In genomic region chr17:42832213-42832933, GRCh38 we compare ENCODE assay signal across 8 cellular contexts. TPM values are rescaled to one million over a fixed set of nuclear protein-coding genes. Genes with fewer than 3 reads are reported as not detected.
A peak's percentile ranks its signal among the peaks of the same experiment; 100 is the strongest.
DNase-seq lines count a peak whose midpoint lies in the region; ATAC-seq and TF ChIP-seq lines count a peak whose summit lies in the region.

No MANE protein-coding gene starts in this region.

- peaks cover 46% of the 10 kb centered on the region for H3K79me2 ChIP-seq in DND-41 (ENCODE audit: insufficient read depth, low read length)

- H3K27ac ChIP-seq in DND-41 (ENCODE audit: low read length), result peak overlapping the region; percentile 88
- H3K27ac ChIP-seq in HL-60 (replicated peaks), result peak overlapping the region; percentile 90
- H3K27ac ChIP-seq in breast epithelium, result peak overlapping the region; percentile 94
- H3K27ac ChIP-seq in mesodermal cell (ENCODE audit: low read depth, low read length, severe bottlenecking), result peak overlapping the region; percentile 85

- H3K4me1 ChIP-seq in DND-41 (ENCODE audit: insufficient read depth, low read length), result peaks cover 41% of the 10 kb centered on the region
- no peaks in the 10 kb centered on the region for H3K4me1 ChIP-seq in breast epithelium
- peaks cover 3% of the 10 kb centered on the region for H3K4me1 ChIP-seq in mesodermal cell (ENCODE audit: control insufficient read depth, insufficient read depth, low read length, poor library complexity, severe bottlenecking)

- intact Hi-C loops in breast epithelium (cut with DNase I; ENCODE audit: low total_unique reads), result no loop called here

- no peak for TF ChIP-seq POLR2A in breast epithelium (IDR thresholded peaks at IDR 0.05)

- ATAC-seq in DND-41 (ENCODE audit: insufficient read depth, low read depth), result peak; percentile 29
- ATAC-seq in HG02885 (IDR thresholded peaks at IDR 0.05; ENCODE audit: poor library complexity, unreplicated experiment), result no peak
- no peak for ATAC-seq in HG03045 (IDR thresholded peaks at IDR 0.05; ENCODE audit: unreplicated experiment)

- H3K9me3 ChIP-seq in DND-41 (ENCODE audit: insufficient read depth, low read length, severe bottlenecking) (no peaks in the 10 kb centered on the region), breast epithelium (no peaks in the 10 kb centered on the region), mesodermal cell (ENCODE audit: control insufficient read depth, low read length) (no peaks in the 10 kb centered on the region)

- H3K4me2 ChIP-seq in DND-41 (ENCODE audit: insufficient read depth, low read length), result peak overlapping the region; percentile 88

- peaks cover 4% of the 10 kb centered on the region for H4K20me1 ChIP-seq in DND-41 (ENCODE audit: insufficient read depth, low read length)

- H3K4me3 ChIP-seq in DND-41 (ENCODE audit: low read depth in 1 of 2, low read length in 2 of 2) (peak overlapping the region; percentile 62 to 90), HL-60 (replicated peaks; ENCODE audit: insufficient read depth, low read length) (peak overlapping the region; percentile 98), breast epithelium (peak overlapping the region; percentile 69 to 93 (median 73)), mesodermal cell (ENCODE audit: extremely low read depth, insufficient read depth, low read length, poor library complexity, severe bottlenecking) (peak overlapping the region; percentile 97)

- DNase-seq in DND-41, result no peak
- no peak for DNase-seq in HL-60 (ENCODE audit: low read depth in 1 of 2, low spot score in 1 of 2)
- no peak for DNase-seq in breast epithelium (ENCODE audit: low spot score in 2 of 2)
- no peak for DNase-seq in HCEC 1CT
- no peak for DNase-seq in NOMO-1 treated with DMSO at 0.1 percent for 48 hours (lab: John Stamatoyannopoulos, UW; ENCODE audit: unreplicated experiment)

- peaks cover 31% of the 10 kb centered on the region for H3K36me3 ChIP-seq in DND-41 (ENCODE audit: insufficient read depth, low read length)
- H3K36me3 ChIP-seq in breast epithelium, result no peaks in the 10 kb centered on the region
- H3K36me3 ChIP-seq in mesodermal cell (ENCODE audit: control insufficient read depth, insufficient read depth, low read length), result peaks cover 29% of the 10 kb centered on the region

- H3K27me3 ChIP-seq in DND-41 (ENCODE audit: insufficient read depth, low read length, poor library complexity), result no peaks in the 10 kb centered on the region
- no peaks in the 10 kb centered on the region for H3K27me3 ChIP-seq in HL-60 (ENCODE audit: insufficient read depth, poor library complexity, severe bottlenecking)
- no peaks in the 10 kb centered on the region for H3K27me3 ChIP-seq in breast epithelium

- H2AFZ ChIP-seq in DND-41 (ENCODE audit: low read depth, low read length), result peak overlapping the region; percentile 97

- TF ChIP-seq CTCF in DND-41 (IDR thresholded peaks at IDR 0.05; ENCODE audit: borderline replicate concordance, extremely low read depth, low read length, poor library complexity, severe bottlenecking), result no peak
- TF ChIP-seq CTCF in HL-60 (IDR thresholded peaks at IDR 0.05; ENCODE audit: insufficient read depth, low read length), result no peak
- no peak for TF ChIP-seq CTCF in breast epithelium (IDR thresholded peaks at IDR 0.05)

- 65 to 70% methylated on average over 7 of the region's 9 CpGs for WGBS in mesodermal cell (ENCODE audit: insufficient coverage in 2 of 2), 2 experiments

- H3K9ac ChIP-seq in DND-41 (ENCODE audit: low read depth, low read length), result peak overlapping the region; percentile 78

RNA-seq across cellular contexts. Expression of gene PSME3, which starts 0.8 kb away (rescaled TPM):
- 10 to 100 TPM; 59.3 to 74.7 (median 73.9) TPM for total RNA-seq in breast epithelium
- polyA plus RNA-seq in mesodermal cell (2013, experiment 1 of 2), result 108 TPM
- polyA plus RNA-seq in mesodermal cell (2013, experiment 2 of 2), result 99.8 TPM

RNA-seq across cellular contexts. Expression of gene BECN1, which starts 8.3 kb away (rescaled TPM):
- 100 to 1,000 TPM in 1 of 3 donors, 10 to 100 TPM in 2; 88.5 to 139 (median 89.0) TPM for total RNA-seq in breast epithelium
- 64.1 TPM for polyA plus RNA-seq in mesodermal cell (2013, experiment 1 of 2)
- 56.0 TPM for polyA plus RNA-seq in mesodermal cell (2013, experiment 2 of 2)

RNA-seq across cellular contexts. Expression of gene AOC2, which starts 12.0 kb away (rescaled TPM):
- 10 to 100 TPM in 1 of 3 donors, 1 to 10 TPM in 2; 1.8 to 11.8 (median 2.3) TPM for total RNA-seq in breast epithelium
- polyA plus RNA-seq in mesodermal cell (2013, experiment 1 of 2), result 2.3 TPM
- polyA plus RNA-seq in mesodermal cell (2013, experiment 2 of 2), result 2.7 TPM

RNA-seq across cellular contexts. Expression of gene AOC3, which starts 18.6 kb away (rescaled TPM):
- 100 to 1,000 TPM in 1 of 3 donors, 10 to 100 TPM in 2; 16.2 to 247 (median 25.6) TPM for total RNA-seq in breast epithelium
- polyA plus RNA-seq in mesodermal cell (2013, experiment 1 of 2), result 1.9 TPM
- 2.1 TPM for polyA plus RNA-seq in mesodermal cell (2013, experiment 2 of 2)

RNA-seq across cellular contexts. Expression of gene CNTD1, which starts 33.7 kb away (rescaled TPM):
- total RNA-seq in breast epithelium, result under 1 TPM in 1 of 3 donors, not detected in 2; 0.59 TPM
- 0.18 TPM for polyA plus RNA-seq in mesodermal cell (2013, experiment 1 of 2)
- not detected for polyA plus RNA-seq in mesodermal cell (2013, experiment 2 of 2)
